1 cellular context compared by ENCODE assay signal in genomic region chr10:73261362-73261995, GRCh38.
TF ChIP-seq lines count a peak whose summit lies in the region.

No MANE protein-coding gene starts in this region.

TF ChIP-seq in K562, 482 proteins besides CTCF, POLR2A, EP300 and RAD21 (continued from another document and continues in another):
- no peak for TF ChIP-seq ERF (CRISPR knock-in tag; IDR thresholded peaks at IDR 0.05)
- no peak for TF ChIP-seq FOXP1 (CRISPR knock-in tag; IDR thresholded peaks at IDR 0.05)
- 0 out of 2 replicates have a peak, but pooled peaks have one; percentile 56 for TF ChIP-seq CC2D1A (IDR thresholded peaks at IDR 0.05)
- no peak for TF ChIP-seq NR2C1 (IDR thresholded peaks at IDR 0.05)
- peak; percentile 50; the same call in 1 of the 2 replicates for TF ChIP-seq NR2C1 (tag; IDR thresholded peaks at IDR 0.05)
- TF ChIP-seq MEF2D (tag; conservative IDR thresholded peaks at IDR 0.05; ENCODE audit: low read depth) = no peak
- TF ChIP-seq NFRKB (IDR thresholded peaks at IDR 0.05; ENCODE audit: low read depth) = 0 out of 2 replicates have a peak, but pooled peaks have one; percentile 57
- TF ChIP-seq PHB2 (IDR thresholded peaks at IDR 0.05; ENCODE audit: low read depth) = no peak
- TF ChIP-seq, protein P1, sequence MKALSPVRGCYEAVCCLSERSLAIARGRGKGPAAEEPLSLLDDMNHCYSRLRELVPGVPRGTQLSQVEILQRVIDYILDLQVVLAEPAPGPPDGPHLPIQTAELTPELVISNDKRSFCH (CRISPR knock-in tag; IDR thresholded peaks at IDR 0.05) = no peak
- TF ChIP-seq, protein P1 (tag; IDR thresholded peaks at IDR 0.05) = no peak
- peak; percentile 20 for TF ChIP-seq PRDM10 (IDR thresholded peaks at IDR 0.05; ENCODE audit: partially characterized antibody)
- TF ChIP-seq MAFG (tag; conservative IDR thresholded peaks at IDR 0.05) = no peak
- TF ChIP-seq DPF2 (IDR thresholded peaks at IDR 0.05) = no peak
- no peak for TF ChIP-seq ZNF644 (tag; IDR thresholded peaks at IDR 0.05; ENCODE audit: low read depth)
- no peak for TF ChIP-seq BCL6 (CRISPR knock-in tag; IDR thresholded peaks at IDR 0.05)
- TF ChIP-seq HDGF (IDR thresholded peaks at IDR 0.05) = no peak
- TF ChIP-seq KLF6 (CRISPR knock-in tag; IDR thresholded peaks at IDR 0.05; ENCODE audit: borderline replicate concordance) = 0 out of 2 replicates have a peak, but pooled peaks have one; percentile 18
- TF ChIP-seq, protein P2, sequence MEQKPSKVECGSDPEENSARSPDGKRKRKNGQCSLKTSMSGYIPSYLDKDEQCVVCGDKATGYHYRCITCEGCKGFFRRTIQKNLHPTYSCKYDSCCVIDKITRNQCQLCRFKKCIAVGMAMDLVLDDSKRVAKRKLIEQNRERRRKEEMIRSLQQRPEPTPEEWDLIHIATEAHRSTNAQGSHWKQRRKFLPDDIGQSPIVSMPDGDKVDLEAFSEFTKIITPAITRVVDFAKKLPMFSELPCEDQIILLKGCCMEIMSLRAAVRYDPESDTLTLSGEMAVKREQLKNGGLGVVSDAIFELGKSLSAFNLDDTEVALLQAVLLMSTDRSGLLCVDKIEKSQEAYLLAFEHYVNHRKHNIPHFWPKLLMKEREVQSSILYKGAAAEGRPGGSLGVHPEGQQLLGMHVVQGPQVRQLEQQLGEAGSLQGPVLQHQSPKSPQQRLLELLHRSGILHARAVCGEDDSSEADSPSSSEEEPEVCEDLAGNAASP (IDR thresholded peaks at IDR 0.05) = no peak
- TF ChIP-seq GATAD2A (IDR thresholded peaks at IDR 0.05) = no peak
- no peak for TF ChIP-seq NR2C2 (CRISPR knock-in tag; IDR thresholded peaks at IDR 0.05)
- no peak for TF ChIP-seq NR2C2 (tag; IDR thresholded peaks at IDR 0.05)
- no peak for TF ChIP-seq VEZF1 (CRISPR knock-in tag; IDR thresholded peaks at IDR 0.05)
- TF ChIP-seq, protein P3, sequence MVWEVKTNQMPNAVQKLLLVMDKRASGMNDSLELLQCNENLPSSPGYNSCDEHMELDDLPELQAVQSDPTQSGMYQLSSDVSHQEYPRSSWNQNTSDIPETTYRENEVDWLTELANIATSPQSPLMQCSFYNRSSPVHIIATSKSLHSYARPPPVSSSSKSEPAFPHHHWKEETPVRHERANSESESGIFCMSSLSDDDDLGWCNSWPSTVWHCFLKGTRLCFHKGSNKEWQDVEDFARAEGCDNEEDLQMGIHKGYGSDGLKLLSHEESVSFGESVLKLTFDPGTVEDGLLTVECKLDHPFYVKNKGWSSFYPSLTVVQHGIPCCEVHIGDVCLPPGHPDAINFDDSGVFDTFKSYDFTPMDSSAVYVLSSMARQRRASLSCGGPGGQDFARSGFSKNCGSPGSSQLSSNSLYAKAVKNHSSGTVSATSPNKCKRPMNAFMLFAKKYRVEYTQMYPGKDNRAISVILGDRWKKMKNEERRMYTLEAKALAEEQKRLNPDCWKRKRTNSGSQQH (CRISPR knock-in tag; IDR thresholded peaks at IDR 0.05) = no peak
- TF ChIP-seq, protein P4, sequence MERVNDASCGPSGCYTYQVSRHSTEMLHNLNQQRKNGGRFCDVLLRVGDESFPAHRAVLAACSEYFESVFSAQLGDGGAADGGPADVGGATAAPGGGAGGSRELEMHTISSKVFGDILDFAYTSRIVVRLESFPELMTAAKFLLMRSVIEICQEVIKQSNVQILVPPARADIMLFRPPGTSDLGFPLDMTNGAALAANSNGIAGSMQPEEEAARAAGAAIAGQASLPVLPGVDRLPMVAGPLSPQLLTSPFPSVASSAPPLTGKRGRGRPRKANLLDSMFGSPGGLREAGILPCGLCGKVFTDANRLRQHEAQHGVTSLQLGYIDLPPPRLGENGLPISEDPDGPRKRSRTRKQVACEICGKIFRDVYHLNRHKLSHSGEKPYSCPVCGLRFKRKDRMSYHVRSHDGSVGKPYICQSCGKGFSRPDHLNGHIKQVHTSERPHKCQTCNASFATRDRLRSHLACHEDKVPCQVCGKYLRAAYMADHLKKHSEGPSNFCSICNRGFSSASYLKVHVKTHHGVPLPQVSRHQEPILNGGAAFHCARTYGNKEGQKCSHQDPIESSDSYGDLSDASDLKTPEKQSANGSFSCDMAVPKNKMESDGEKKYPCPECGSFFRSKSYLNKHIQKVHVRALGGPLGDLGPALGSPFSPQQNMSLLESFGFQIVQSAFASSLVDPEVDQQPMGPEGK (CRISPR knock-in tag; IDR thresholded peaks at IDR 0.05; ENCODE audit: borderline replicate concordance) = no peak
- TF ChIP-seq TAF1 (IDR thresholded peaks at IDR 0.05; ENCODE audit: control insufficient read depth, extremely low read depth, insufficient read depth, low read length, severe bottlenecking) = no peak
- TF ChIP-seq SMAD2 (IDR thresholded peaks at IDR 0.05; ENCODE audit: low read depth, low read length) = no peak
- TF ChIP-seq ZNF79 (CRISPR knock-in tag; IDR thresholded peaks at IDR 0.05; ENCODE audit: low read depth) = 0 out of 2 replicates have a peak, but pooled peaks have one; percentile 14
- TF ChIP-seq ZSCAN29 (IDR thresholded peaks at IDR 0.05) = no peak
- peak; percentile 60 for TF ChIP-seq DDX20 (tag; IDR thresholded peaks at IDR 0.05; ENCODE audit: low read depth)
- TF ChIP-seq TAF7 (tag; IDR thresholded peaks at IDR 0.05) = no peak
- no peak for TF ChIP-seq EZH2 (IDR thresholded peaks at IDR 0.05; ENCODE audit: borderline replicate concordance, low read depth, low read length)
- TF ChIP-seq KDM5B (IDR thresholded peaks at IDR 0.05; ENCODE audit: insufficient replicate concordance, low read depth, low read length) = no peak
- peak in 1 of 2 experiments; percentile 48; a peak in 1 of 4 replicates for TF ChIP-seq TEAD1 (CRISPR knock-in tag; IDR thresholded peaks at IDR 0.05)
- TF ChIP-seq ZMIZ1 (IDR thresholded peaks at IDR 0.05; ENCODE audit: low read depth in 2 of 2, low read length in 2 of 2) = no peak
- peak in 1 of 2 experiments; percentile 46; a peak in 2 of 4 replicates for TF ChIP-seq TRIM24 (IDR thresholded peaks at IDR 0.05)
- TF ChIP-seq SP1 (CRISPR knock-in tag; IDR thresholded peaks at IDR 0.05) = no peak
- no peak for TF ChIP-seq ZNF274 (IDR thresholded peaks at IDR 0.05; ENCODE audit: borderline replicate concordance, low read depth, low read length)
- TF ChIP-seq ZNF121 (CRISPR knock-in tag; conservative IDR thresholded peaks at IDR 0.05) = no peak
- no peak for TF ChIP-seq ZNF253 (CRISPR knock-in tag; conservative IDR thresholded peaks at IDR 0.05)
- TF ChIP-seq MED1 (CRISPR knock-in tag; IDR thresholded peaks at IDR 0.05; ENCODE audit: borderline replicate concordance) = no peak
- TF ChIP-seq RHOXF2B (CRISPR knock-in tag; conservative IDR thresholded peaks at IDR 0.05) = no peak
